ENCODE assay signal across 1 cellular context in the genomic region with DNA sequence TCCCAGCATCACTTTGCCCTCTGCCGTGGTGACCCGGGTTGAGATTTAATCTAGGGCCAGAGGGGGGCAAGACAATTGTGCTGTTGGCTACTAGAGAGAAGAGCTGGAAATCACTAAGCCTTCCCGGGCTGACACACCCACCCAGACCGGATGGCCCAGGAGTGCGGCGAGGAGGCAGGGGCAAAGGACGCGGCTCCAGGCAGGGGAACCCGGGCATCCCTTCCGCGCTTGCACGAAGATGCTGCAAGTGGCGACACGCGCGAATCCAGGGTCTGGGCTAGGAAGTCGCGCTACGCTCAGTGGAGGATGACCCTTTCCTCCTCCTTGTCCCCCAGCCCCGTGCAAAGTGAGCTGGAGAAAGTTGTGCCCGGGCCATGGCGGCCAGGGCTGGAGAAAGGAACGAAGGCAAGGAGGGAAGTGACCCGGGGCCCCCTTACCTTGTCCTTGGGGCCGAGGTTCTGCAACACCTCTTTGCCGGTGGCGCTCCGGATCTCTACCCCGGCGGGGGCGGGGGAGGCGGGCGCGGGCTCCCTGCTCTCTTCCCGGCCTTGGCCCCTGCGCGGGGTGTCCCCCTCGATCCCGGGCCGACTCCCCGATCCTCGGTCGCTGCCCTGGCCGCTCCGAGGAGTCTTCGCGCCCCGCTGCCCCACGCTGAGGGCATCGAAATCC.
TF ChIP-seq lines count a peak whose summit lies in the region.

No MANE protein-coding gene starts in this region.

TF ChIP-seq in SK-N-SH treated with all-trans-retinoic acid at 6 μM for 48 hours, 23 proteins besides CTCF, POLR2A, EP300 and RAD21 (continued from another document):
- TF ChIP-seq, protein P1, sequence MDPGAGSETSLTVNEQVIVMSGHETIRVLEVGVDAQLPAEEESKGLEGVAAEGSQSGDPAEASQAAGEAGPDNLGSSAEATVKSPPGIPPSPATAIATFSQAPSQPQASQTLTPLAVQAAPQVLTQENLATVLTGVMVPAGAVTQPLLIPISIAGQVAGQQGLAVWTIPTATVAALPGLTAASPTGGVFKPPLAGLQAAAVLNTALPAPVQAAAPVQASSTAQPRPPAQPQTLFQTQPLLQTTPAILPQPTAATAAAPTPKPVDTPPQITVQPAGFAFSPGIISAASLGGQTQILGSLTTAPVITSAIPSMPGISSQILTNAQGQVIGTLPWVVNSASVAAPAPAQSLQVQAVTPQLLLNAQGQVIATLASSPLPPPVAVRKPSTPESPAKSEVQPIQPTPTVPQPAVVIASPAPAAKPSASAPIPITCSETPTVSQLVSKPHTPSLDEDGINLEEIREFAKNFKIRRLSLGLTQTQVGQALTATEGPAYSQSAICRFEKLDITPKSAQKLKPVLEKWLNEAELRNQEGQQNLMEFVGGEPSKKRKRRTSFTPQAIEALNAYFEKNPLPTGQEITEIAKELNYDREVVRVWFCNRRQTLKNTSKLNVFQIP (CRISPR knock-in tag; IDR thresholded peaks at IDR 0.05; ENCODE audit: borderline replicate concordance, low read depth), result no peak
- no peak for TF ChIP-seq ESRRG (CRISPR knock-in tag; IDR thresholded peaks at IDR 0.05)
- TF ChIP-seq CSDC2 (CRISPR knock-in tag; IDR thresholded peaks at IDR 0.05), result no peak
